7 cellular contexts compared by ENCODE assay signal in the genomic region with DNA sequence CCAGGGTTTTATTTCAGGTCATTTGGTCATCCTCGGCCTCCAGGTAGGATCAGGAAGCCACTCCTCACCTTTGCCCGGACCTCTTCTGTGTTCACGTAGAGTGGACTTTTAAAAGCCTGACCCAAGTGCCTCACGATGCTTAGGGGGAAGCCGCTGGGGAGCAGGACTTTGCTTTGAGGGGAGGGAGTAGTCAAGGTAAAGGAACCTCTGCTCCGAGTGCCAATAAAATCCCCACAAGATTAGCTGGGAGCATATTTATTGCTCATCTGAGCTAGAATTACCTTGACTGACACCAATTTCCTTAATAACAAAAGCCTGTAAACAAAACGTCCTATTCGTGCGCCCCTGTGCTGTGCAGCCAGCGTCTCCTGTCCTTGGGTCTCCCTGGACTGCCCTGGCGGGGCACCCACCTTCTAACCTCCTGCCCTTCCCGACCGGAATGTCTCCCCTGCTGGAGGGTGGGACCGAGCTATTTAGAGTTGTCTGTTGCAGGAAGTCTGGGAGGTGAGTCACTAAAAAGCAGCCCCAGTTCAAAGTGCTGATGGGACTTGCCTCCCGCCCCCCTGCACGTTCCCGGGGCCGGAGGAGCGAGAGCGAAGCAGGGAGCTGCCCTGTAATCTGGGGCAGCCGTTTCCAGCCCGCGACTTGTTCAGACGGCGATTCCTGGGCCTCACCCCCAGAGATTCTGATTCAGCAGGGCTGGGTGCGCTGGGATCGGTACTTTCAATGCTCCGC. TPM values are rescaled to one million over a fixed set of nuclear protein-coding genes. Genes with fewer than 3 reads are reported as not detected.
DNase-seq lines count a peak whose midpoint lies in the region; TF ChIP-seq lines count a peak whose summit lies in the region.

No MANE protein-coding gene starts in this region.

- no peaks in the 10 kb centered on the region for H3K79me2 ChIP-seq in parathyroid adenoma

- H3K9me3 ChIP-seq in HAP-1 (no peaks in the 10 kb centered on the region), SJSA1 (replicated peaks) (no peaks in the 10 kb centered on the region), parathyroid adenoma (ENCODE audit: control insufficient read depth, low read length) (no peaks in the 10 kb centered on the region)

- no peaks in the 10 kb centered on the region for H3K36me3 ChIP-seq in HAP-1 (replicated peaks)
- H3K36me3 ChIP-seq in SJSA1, result no peaks in the 10 kb centered on the region
- H3K36me3 ChIP-seq in parathyroid adenoma (ENCODE audit: control insufficient read depth, insufficient read depth, low read length), result no peaks in the 10 kb centered on the region

- H3K4me3 Mint-ChIP-seq in activated naive CD4-positive, alpha-beta T cell treated with anti-CD3 and anti-CD28 coated beads, Interleukin-2, amount 50 U/mL, for 24 hours, result peak overlapping the region; percentile 98

- peaks cover 1% of the 10 kb centered on the region for H3K36me3 Mint-ChIP-seq in activated naive CD4-positive, alpha-beta T cell treated with anti-CD3 and anti-CD28 coated beads, Interleukin-2, amount 50 U/mL, for 24 hours

- DNase-seq in HAP-1 (ENCODE audit: low spot score in 2 of 2) (peak; percentile 67 to 79), SJSA1 (ENCODE audit: low read depth in 1 of 2, low spot score in 2 of 2) (peak; percentile 77 to 84), cardiac septum (ENCODE audit: low spot score) (peak; percentile 92), ureter (ENCODE audit: low spot score) (peak; percentile 87), NCI-H2081 treated with DMSO at 0.1 percent for 48 hours (lab: John Stamatoyannopoulos, UW) (no peak)

- H3K4me3 ChIP-seq in HAP-1, result peak overlapping the region; percentile 70
- H3K4me3 ChIP-seq in SJSA1, result peak overlapping the region; percentile 44
- H3K4me3 ChIP-seq in parathyroid adenoma (ENCODE audit: low read depth, low read length), result peak overlapping the region; percentile 88

- no peak for TF ChIP-seq CTCF in parathyroid adenoma (IDR thresholded peaks at IDR 0.05)

- in situ Hi-C loops in HAP-1 (cut with MboI; ENCODE audit: low sequenced_read_pairs), result loop anchor here (25.0 kb wide), 1 partner anchor 307 kb away; no protein-coding TSS in a partner anchor

- peak overlapping the region; percentile 81 for H2AFZ ChIP-seq in parathyroid adenoma

- H3K27me3 ChIP-seq in HAP-1 (ENCODE audit: low read depth), result no peaks in the 10 kb centered on the region
- H3K27me3 ChIP-seq in SJSA1 (replicated peaks), result peaks cover 5% of the 10 kb centered on the region
- H3K27me3 ChIP-seq in parathyroid adenoma (ENCODE audit: control insufficient read depth, insufficient read depth, low read length), result no peaks in the 10 kb centered on the region

- intact Hi-C loops in cardiac septum (cut with DNase I), result loop anchor here (1.0 to 5.0 kb wide), 8 partner anchors 23 to 305 kb away; no protein-coding TSS in a partner anchor

- H3K4me1 Mint-ChIP-seq in activated naive CD4-positive, alpha-beta T cell treated with anti-CD3 and anti-CD28 coated beads, Interleukin-2, amount 50 U/mL, for 24 hours, result peaks cover 46% of the 10 kb centered on the region

- peak overlapping the region; percentile 95 for H3K27ac Mint-ChIP-seq in activated naive CD4-positive, alpha-beta T cell treated with anti-CD3 and anti-CD28 coated beads, Interleukin-2, amount 50 U/mL, for 24 hours

- H3K4me2 ChIP-seq in parathyroid adenoma (ENCODE audit: low read length), result peak overlapping the region; percentile 94

- no peak overlapping the region for H3K27ac ChIP-seq in SJSA1
- H3K27ac ChIP-seq in parathyroid adenoma, result peak overlapping the region; percentile 93

- peaks cover 11% of the 10 kb centered on the region for H3K4me1 ChIP-seq in HAP-1
- H3K4me1 ChIP-seq in SJSA1 (replicated peaks), result peaks cover 49% of the 10 kb centered on the region
- no peaks in the 10 kb centered on the region for H3K4me1 ChIP-seq in parathyroid adenoma

- no peaks in the 10 kb centered on the region for H3K27me3 Mint-ChIP-seq in activated naive CD4-positive, alpha-beta T cell treated with anti-CD3 and anti-CD28 coated beads, Interleukin-2, amount 50 U/mL, for 24 hours

- no peak overlapping the region for H3K9ac ChIP-seq in parathyroid adenoma

- no peaks in the 10 kb centered on the region for H3K9me3 Mint-ChIP-seq in activated naive CD4-positive, alpha-beta T cell treated with anti-CD3 and anti-CD28 coated beads, Interleukin-2, amount 50 U/mL, for 24 hours

RNA-seq across cellular contexts. Expression of a gene that starts 0.8 kb away (rescaled TPM):
- total RNA-seq in SJSA1 (2014; rRNA removed; shearing (Covaris generic)), result 0.76 and 0.88 TPM in 2 replicates
- total RNA-seq in cardiac septum (41.8 TPM), ureter (237 TPM)

RNA-seq across cellular contexts. Expression of a gene that starts 25.1 kb away (rescaled TPM):
- not detected in 2 replicates for total RNA-seq in SJSA1 (2014; rRNA removed; shearing (Covaris generic))
- total RNA-seq in cardiac septum (not detected), ureter (not detected)

Comparison
In these comparisons a context has a peak if more than half of its experiments do, and no peak if none do; other contexts are left out.
1. RNA of a gene that starts 0.8 kb away (total RNA-seq): 237 TPM in ureter (single experiment) and 41.8 TPM in cardiac septum (single experiment); 0.76 to 0.88 TPM in SJSA1; every median in the first group is over 10 times any median in the second.
2. Peak in every context shown above with its lines, with median percentiles within 50 percentile points of each other: H3K4me3 ChIP-seq.